Comparison of ENCODE assay signal across 12 cellular contexts in the genomic region with DNA sequence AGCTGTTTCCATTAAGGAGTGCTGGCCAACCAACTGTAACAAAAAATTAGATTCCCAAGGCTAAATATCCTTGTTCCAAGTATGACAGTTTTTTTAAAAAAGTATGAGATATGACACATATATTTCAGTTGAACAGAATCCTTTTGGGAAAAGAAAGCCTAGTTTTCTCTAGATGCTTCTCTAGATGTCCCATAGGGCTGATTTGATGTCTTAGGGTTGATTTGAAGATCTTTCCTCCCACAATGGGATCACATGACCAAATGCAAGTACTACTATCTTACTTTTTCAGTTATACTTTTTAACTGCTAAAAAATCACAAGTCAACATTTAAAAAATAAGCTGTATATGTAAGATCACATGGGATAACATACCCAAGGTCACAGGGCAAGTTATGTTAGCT. TPM values are rescaled to one million over a fixed set of nuclear protein-coding genes. Genes with fewer than 3 reads are reported as not detected.
DNase-seq lines count a peak whose midpoint lies in the region; ATAC-seq and TF ChIP-seq lines count a peak whose summit lies in the region.
"Had no signal": no experiment of that assay in that cellular context is flagged by ENCODE, and none has a peak within 500 bp of the region (broad histone marks: within the 10 kb centered on the region; RNA-seq: fewer than 3 reads in every experiment).

No MANE protein-coding gene starts in this region.

- no peaks in the 10 kb centered on the region for H3K9me2 ChIP-seq in PC-9 (ENCODE audit: insufficient read depth)

- H3K27me3 Mint-ChIP-seq in activated T-cell treated with anti-CD3 and anti-CD28 coated beads, Interleukin-2, amount 50 U/mL, for 24 hours = no peaks in the 10 kb centered on the region
- no peaks in the 10 kb centered on the region for H3K27me3 Mint-ChIP-seq in stimulated activated naive CD8-positive, alpha-beta T cell treated with anti-CD3 and anti-CD28 coated beads, Interleukin-15, amount 100 ng/mL, for 72 hours
- H3K27me3 Mint-ChIP-seq: naive thymus-derived CD8-positive, alpha-beta T cell; progenitor cell of endocrine pancreas had no signal

- H3F3A ChIP-seq in PC-9 (ENCODE audit: insufficient read depth, low read depth) = peaks cover 60% of the 10 kb centered on the region

- peaks cover 88% of the 10 kb centered on the region for H3K36me3 Mint-ChIP-seq in activated T-cell treated with anti-CD3 and anti-CD28 coated beads, Interleukin-2, amount 50 U/mL, for 24 hours (ENCODE audit: low read depth)

- no peak overlapping the region for H2AFZ ChIP-seq in PC-9
- H2AFZ ChIP-seq: GM23338 had no signal

- TF ChIP-seq CTCF in PC-9 (conservative IDR thresholded peaks at IDR 0.05) (no peak), colonic mucosa (IDR thresholded peaks at IDR 0.05) (no peak)

- H3K9me3 ChIP-seq in PC-9 (ENCODE audit: insufficient read depth, low read depth) (no peaks in the 10 kb centered on the region), colonic mucosa (no peaks in the 10 kb centered on the region)

- H3K4me3 Mint-ChIP-seq in activated T-cell treated with anti-CD3 and anti-CD28 coated beads, Interleukin-2, amount 50 U/mL, for 24 hours = peak overlapping the region; percentile 91
- peak overlapping the region; percentile 68 to 98 for H3K4me3 Mint-ChIP-seq in stimulated activated naive CD8-positive, alpha-beta T cell treated with anti-CD3 and anti-CD28 coated beads, Interleukin-15, amount 100 ng/mL, for 72 hours
- H3K4me3 Mint-ChIP-seq: GM23338 had no signal

- peaks cover under 1% of the 10 kb centered on the region for H3K9me3 Mint-ChIP-seq in activated T-cell treated with anti-CD3 and anti-CD28 coated beads, Interleukin-2, amount 50 U/mL, for 24 hours
- no peaks in the 10 kb centered on the region for H3K9me3 Mint-ChIP-seq in stimulated activated naive CD8-positive, alpha-beta T cell treated with anti-CD3 and anti-CD28 coated beads, Interleukin-15, amount 100 ng/mL, for 72 hours
- H3K9me3 Mint-ChIP-seq: GM23338; naive thymus-derived CD8-positive, alpha-beta T cell had no signal

- peaks cover 69% of the 10 kb centered on the region for H4K20me1 ChIP-seq in PC-9 (ENCODE audit: insufficient read depth)

- peak overlapping the region; percentile 95 for H3K27ac ChIP-seq in PC-9
- no peak overlapping the region for H3K27ac ChIP-seq in colonic mucosa

- peak overlapping the region; percentile 77 for H3K4me2 ChIP-seq in PC-9

- H3K27me3 ChIP-seq in PC-9 (ENCODE audit: insufficient read depth, low read depth) (no peaks in the 10 kb centered on the region), colonic mucosa (no peaks in the 10 kb centered on the region)

- POLR2A ChIA-PET in PC-9 (lab: Charles Lee; ENCODE audit: unreplicated experiment) = interaction anchor here (0.6 to 0.8 kb wide), 7 partner anchors 13 to 494 kb away, joined by 3 to 8 read pairs (median 5); no protein-coding TSS in a partner anchor

- CTCF ChIA-PET in PC-9 (lab: Charles Lee) = interaction anchor here (0.6 kb wide), 1 partner anchor 65 kb away, joined by 4 read pairs; no protein-coding TSS in a partner anchor

- peak overlapping the region; percentile 97 for H3K27ac Mint-ChIP-seq in activated T-cell treated with anti-CD3 and anti-CD28 coated beads, Interleukin-2, amount 50 U/mL, for 24 hours
- H3K27ac Mint-ChIP-seq in stimulated activated naive CD8-positive, alpha-beta T cell treated with anti-CD3 and anti-CD28 coated beads, Interleukin-15, amount 100 ng/mL, for 72 hours = peak overlapping the region; percentile 78 to 90
- H3K27ac Mint-ChIP-seq: GM23338; naive thymus-derived CD8-positive, alpha-beta T cell; progenitor cell of endocrine pancreas had no signal

- DNase-seq in activated T-cell treated with anti-CD3 and anti-CD28 coated beads, Interleukin-2, amount 50 U/mL, for 24 hours = no peak
- DNase-seq in activated T-cell treated with anti-CD3 and anti-CD28 coated beads, Interleukin-2, amount 50 U/mL, for 1 hour = no peak
- no peak for DNase-seq in PC-9
- no peak for DNase-seq in colonic mucosa
- DNase-seq in stimulated activated naive CD8-positive, alpha-beta T cell treated with anti-CD3 and anti-CD28 coated beads, Interleukin-15, amount 100 ng/mL, for 72 hours = no peak
- no peak for DNase-seq in activated gamma-delta T cell (lab: John Stamatoyannopoulos, UW)
- no peak for DNase-seq in hypothalamus (lab: John Stamatoyannopoulos, UW)
- DNase-seq: naive thymus-derived CD8-positive, alpha-beta T cell; NCI-H2171 had no signal

- peaks cover 88% of the 10 kb centered on the region for H3K79me2 ChIP-seq in PC-9 (ENCODE audit: low read depth)

- intact Hi-C loops in PC-9 (cut with micrococcal nuclease; ENCODE audit: unreplicated experiment) (loop anchor here (5.0 kb wide), 1 partner anchor 376 kb away; no protein-coding TSS in a partner anchor), colonic mucosa (cut with DNase I) (no loop called here)

- H3K9ac ChIP-seq in colonic mucosa (ENCODE audit: low read depth in 2 of 2, low read length in 2 of 2) = no peak overlapping the region

- H3K4me1 ChIP-seq in PC-9 (replicated peaks; ENCODE audit: insufficient read depth) (peaks cover 45% of the 10 kb centered on the region), colonic mucosa (no peaks in the 10 kb centered on the region)

- ATAC-seq in stimulated activated naive CD8-positive, alpha-beta T cell treated with anti-CD3 and anti-CD28 coated beads, Interleukin-15, amount 100 ng/mL, for 72 hours = no peak
- no peak for ATAC-seq in HG02970 (IDR thresholded peaks at IDR 0.05; ENCODE audit: low FRiP score, unreplicated experiment)
- ATAC-seq: GM23338; naive thymus-derived CD8-positive, alpha-beta T cell had no signal

- peaks cover 54% of the 10 kb centered on the region for H3K4me1 Mint-ChIP-seq in activated T-cell treated with anti-CD3 and anti-CD28 coated beads, Interleukin-2, amount 50 U/mL, for 24 hours (ENCODE audit: low read depth)
- H3K4me1 Mint-ChIP-seq in stimulated activated naive CD8-positive, alpha-beta T cell treated with anti-CD3 and anti-CD28 coated beads, Interleukin-15, amount 100 ng/mL, for 72 hours = peaks cover 58% of the 10 kb centered on the region

- H3K4me3 ChIP-seq in PC-9 (peak overlapping the region; percentile 74), colonic mucosa (peak overlapping the region; percentile 68)
- H3K4me3 ChIP-seq: GM23338 had no signal

- no TSS peak for BruUV-seq in PC-9 (replicated peaks; lab: Mats Ljungman, UMichigan)

- H3K36me3 ChIP-seq in PC-9 (ENCODE audit: low read depth) = peaks cover 65% of the 10 kb centered on the region
- no peaks in the 10 kb centered on the region for H3K36me3 ChIP-seq in colonic mucosa

RNA-seq across cellular contexts. Expression of gene NAMPT, which starts 3.7 kb away (rescaled TPM):
- total RNA-seq in PC-9 (2021) (208 and 302 TPM in 2 replicates), colonic mucosa (100 to 1,000 TPM in 1 of 2 donors, 10 to 100 TPM in 1; 88.6 to 273 TPM)
